ENCODE assay signal across 7 cellular contexts in the genomic region with DNA sequence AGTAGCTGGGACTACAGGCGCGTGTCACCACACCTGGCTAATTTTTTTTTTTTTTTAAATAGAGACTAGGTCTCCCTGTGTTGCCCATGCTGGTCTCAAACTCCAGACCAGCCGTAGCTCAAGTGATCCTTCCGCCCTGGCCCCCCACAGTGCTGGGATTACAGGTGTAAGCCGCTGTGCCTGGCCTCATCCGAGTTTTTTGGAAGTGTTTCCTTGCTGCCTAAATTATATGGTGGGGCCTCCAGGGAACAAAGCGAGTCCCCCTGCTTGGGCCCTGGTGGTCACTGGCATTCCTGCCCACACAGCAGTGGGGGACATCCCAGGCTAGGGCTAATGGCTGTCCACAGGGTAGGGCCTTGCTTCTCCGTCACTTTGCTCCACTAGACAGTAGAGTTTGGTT.
"Had no signal": no experiment of that assay in that cellular context is flagged by ENCODE, and none has a peak within 500 bp of the region (broad histone marks: within the 10 kb centered on the region; RNA-seq: fewer than 3 reads in every experiment).

No MANE protein-coding gene starts in this region.

- H3K27ac Mint-ChIP-seq: HFFc6 had no signal

- H2AFZ ChIP-seq: GM23248 had no signal

- DNase-seq: GM23248, GOT3, HFFc6, IMR-90 had no signal

- ATAC-seq: HCT116, K562 had no signal

- H3K9me3 ChIP-seq: HAP-1 had no signal

- H3K36me3 ChIP-seq: HAP-1 had no signal

- H3K4me3 Mint-ChIP-seq: HFFc6 had no signal

- H3K4me1 ChIP-seq: HAP-1 had no signal

- H3K4me3 ChIP-seq: GM23248, HAP-1, K562 had no signal

- H3K27ac ChIP-seq: GM23248 had no signal

- H3K9me3 Mint-ChIP-seq: HFFc6 had no signal
